In the genomic region with DNA sequence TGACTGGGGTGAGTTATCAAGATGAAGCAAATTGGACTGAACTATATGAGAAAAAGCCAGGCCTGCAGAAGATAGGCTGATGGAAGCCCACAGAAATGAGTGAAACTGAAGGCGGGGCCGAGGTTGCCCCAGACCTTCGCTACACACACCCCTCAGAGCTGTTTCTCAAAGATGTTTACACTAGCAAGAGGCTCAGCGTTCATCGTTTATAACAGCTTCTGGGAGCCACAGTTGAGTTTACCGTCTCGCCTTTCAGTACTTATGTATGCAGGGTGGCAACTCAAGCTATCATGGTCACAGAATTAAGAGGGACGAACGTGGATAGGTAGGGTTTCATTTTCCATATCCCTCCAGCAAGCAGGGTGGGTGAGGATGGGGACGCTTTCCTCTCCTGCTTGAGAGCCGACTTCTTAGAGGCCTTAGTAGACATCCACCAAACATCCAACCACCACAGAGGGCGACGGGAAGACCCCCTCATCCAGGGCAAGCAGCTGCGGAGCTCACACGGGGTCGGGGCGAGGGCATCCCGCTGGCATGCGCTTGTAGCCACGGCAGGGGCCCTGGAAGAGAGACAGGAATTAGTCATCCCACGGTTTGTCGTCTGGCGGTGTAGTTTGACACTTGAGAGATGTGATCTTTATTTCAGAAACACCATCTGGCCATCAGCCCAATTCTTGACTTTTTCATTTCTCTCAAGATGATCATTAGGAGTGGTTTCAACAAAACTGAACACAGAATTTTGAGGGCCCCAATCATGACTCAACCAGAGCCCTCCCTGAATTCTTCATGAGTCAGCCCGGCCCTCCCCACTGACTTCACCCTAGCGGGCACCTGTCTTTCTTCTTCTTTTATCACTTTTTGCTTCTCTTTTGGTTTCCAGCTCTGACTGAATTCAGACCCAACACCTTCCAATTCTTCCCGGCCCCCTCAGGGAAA, we compare ENCODE assay signal across 8 cellular contexts.
A peak's percentile ranks its signal among the peaks of the same experiment; 100 is the strongest.
DNase-seq lines count a peak whose midpoint lies in the region; ATAC-seq and TF ChIP-seq lines count a peak whose summit lies in the region.

No MANE protein-coding gene starts in this region.

- intact Hi-C loops in left ventricle myocardium superior (cut with micrococcal nuclease) (no loop called here), left ventricle myocardium inferior (cut with micrococcal nuclease) (no loop called here), Panc1 (cut with micrococcal nuclease; ENCODE audit: unreplicated experiment) (no loop called here), transverse colon (cut with DNase I; ENCODE audit: low total_unique reads) (no loop called here)

- no peaks in the 10 kb centered on the region for H3K79me2 ChIP-seq in hepatocyte

- TF ChIP-seq CTCF in left ventricle myocardium inferior (IDR thresholded peaks at IDR 0.05; ENCODE audit: borderline replicate concordance): no peak
- TF ChIP-seq CTCF in Panc1 (IDR thresholded peaks at IDR 0.05): no peak
- no peak for TF ChIP-seq CTCF in fibroblast of pulmonary artery (IDR thresholded peaks at IDR 0.05; ENCODE audit: low read length, missing control alignments)
- TF ChIP-seq CTCF in transverse colon (IDR thresholded peaks at IDR 0.05): no peak
- TF ChIP-seq CTCF in hepatocyte (IDR thresholded peaks at IDR 0.05; ENCODE audit: poor library complexity): no peak

- H3K4me3 ChIP-seq in left ventricle myocardium inferior: no peak overlapping the region
- H3K4me3 ChIP-seq in Panc1 (ENCODE audit: low read depth in 2 of 2, low read length in 2 of 2): no peak overlapping the region
- H3K4me3 ChIP-seq in fibroblast of pulmonary artery (replicated peaks; ENCODE audit: low read depth, low read length): no peak overlapping the region
- H3K4me3 ChIP-seq in transverse colon: no peak overlapping the region
- H3K4me3 ChIP-seq in hepatocyte: no peak overlapping the region

- no peak overlapping the region for H2AFZ ChIP-seq in hepatocyte

- H3K36me3 ChIP-seq in left ventricle myocardium inferior (peaks cover 4% of the 10 kb centered on the region), Panc1 (ENCODE audit: control insufficient read depth, insufficient read depth, low read length) (no peaks in the 10 kb centered on the region), transverse colon (no peaks in the 10 kb centered on the region), hepatocyte (replicated peaks; ENCODE audit: insufficient read depth, low read depth) (no peaks in the 10 kb centered on the region)

- H3K9me2 ChIP-seq in hepatocyte (replicated peaks; ENCODE audit: insufficient read depth): no peaks in the 10 kb centered on the region

- DNase-seq in left ventricle myocardium superior: peak; percentile 18
- no peak for DNase-seq in left ventricle myocardium inferior
- DNase-seq in Panc1 (ENCODE audit: low read depth, low spot score): no peak
- peak; percentile 32 for DNase-seq in fibroblast of pulmonary artery (ENCODE audit: low read depth)
- peak; percentile 4 for DNase-seq in transverse colon
- no peak for DNase-seq in stimulated activated naive CD4-positive, alpha-beta T cell (lab: John Stamatoyannopoulos, UW)
- DNase-seq in ecto neural progenitor cell (ENCODE audit: low spot score): no peak
- no peak for DNase-seq in hepatocyte (ENCODE audit: low spot score)

- H3K4me2 ChIP-seq in hepatocyte: no peak overlapping the region

- H3K27ac ChIP-seq in left ventricle myocardium inferior (replicated peaks) (no peak overlapping the region), Panc1 (ENCODE audit: low read length) (no peak overlapping the region), transverse colon (no peak overlapping the region), hepatocyte (no peak overlapping the region)

- H3K27me3 ChIP-seq in left ventricle myocardium inferior (ENCODE audit: low read depth) (no peaks in the 10 kb centered on the region), Panc1 (ENCODE audit: control insufficient read depth, insufficient read depth, low read length) (peaks cover 11% of the 10 kb centered on the region; the same call in 1 of the 2 replicates), transverse colon (peaks cover 7% of the 10 kb centered on the region), hepatocyte (no peaks in the 10 kb centered on the region)

- no peak for TF ChIP-seq POLR2A in transverse colon (IDR thresholded peaks at IDR 0.05)

- CTCF ChIA-PET in Panc1 (lab: Charles Lee): no interaction called here

- no TSS peak for BruUV-seq in Panc1 (replicated peaks; lab: Mats Ljungman, UMichigan)

- H3K4me1 ChIP-seq in left ventricle myocardium inferior (peaks cover 29% of the 10 kb centered on the region), Panc1 (ENCODE audit: control insufficient read depth, insufficient read depth, low read length) (no peaks in the 10 kb centered on the region), transverse colon (peaks cover 0 to 3% (median 0%) of the 10 kb centered on the region in 4 donors), hepatocyte (ENCODE audit: insufficient read depth) (peaks cover 15% of the 10 kb centered on the region)

- TF ChIP-seq EP300 in transverse colon (IDR thresholded peaks at IDR 0.05; ENCODE audit: low read depth): no peak

- in situ Hi-C loops in Panc1 (cut with HindIII; ENCODE audit: low pct_unique_long_range_greater_than_20kb, low sequenced_read_pairs) (no loop called here), transverse colon (cut with MboI; ENCODE audit: low pct_ligation_motif_present in 1 of 4, low pct_unique_long_range_greater_than_20kb in 1 of 4, low sequenced_read_pairs in 3 of 4) (no loop called here)

- H3K9me3 ChIP-seq in left ventricle myocardium inferior (replicated peaks): peaks cover 27% of the 10 kb centered on the region
- H3K9me3 ChIP-seq in Panc1 (ENCODE audit: control insufficient read depth, insufficient read depth, low read depth, low read length): peaks cover 8% of the 10 kb centered on the region; the same call in 1 of the 2 replicates
- H3K9me3 ChIP-seq in transverse colon: peaks cover 0 to 13% of the 10 kb centered on the region in 2 donors
- no peaks in the 10 kb centered on the region for H3K9me3 ChIP-seq in hepatocyte (ENCODE audit: low read depth)

- 50 to 58% methylated on average over 9 to 26 of the region's 26 CpGs for WGBS in transverse colon (ENCODE audit: low coverage in 1 of 2), 2 donors
- 69% methylated on average over 26 of the region's 26 CpGs for WGBS in hepatocyte (ENCODE audit: low lambda C conversion rate, missing lambda C conversion rate)

- POLR2A ChIA-PET in Panc1 (lab: Charles Lee): interaction anchor here (0.7 kb wide), 1 partner anchor 14 kb away, joined by 3 read pairs; no protein-coding TSS in a partner anchor

- ATAC-seq in left ventricle myocardium superior: no peak
- ATAC-seq in Panc1: 0 out of 2 replicates have a peak, but pooled peaks have one; percentile 6

- H4K20me1 ChIP-seq in hepatocyte (ENCODE audit: insufficient read depth, poor library complexity, severe bottlenecking): no peaks in the 10 kb centered on the region

Comparison
In these comparisons a context has a peak if more than half of its experiments do, and no peak if none do; other contexts are left out.
1. DNase-seq: peak in left ventricle myocardium superior (single experiment), fibroblast of pulmonary artery (single experiment) and transverse colon (single experiment); none in left ventricle myocardium inferior (single experiment), Panc1 (single experiment), stimulated activated naive CD4-positive, alpha-beta T cell (0 of 6), ecto neural progenitor cell (single experiment) and hepatocyte (single experiment).